In genomic region chr4:41149568-41149967, GRCh38 we compare ENCODE assay signal across 7 cellular contexts.
DNase-seq lines count a peak whose midpoint lies in the region; ATAC-seq and TF ChIP-seq lines count a peak whose summit lies in the region.
"Not testable (repeated sequence)": the region's sequence is repeated elsewhere in the genome, so short reads cannot be mapped to it uniquely, and the experiment has no call there.

No MANE protein-coding gene starts in this region.

- H3K27me3 ChIP-seq in RWPE2 (ENCODE audit: insufficient read depth, poor library complexity, severe bottlenecking); ascending aorta; left ventricle myocardium inferior (ENCODE audit: low read depth); tibial artery: not testable (repeated sequence)

- intact Hi-C loops in ascending aorta (cut with DNase I): loop anchor here (10.0 kb wide), 1 partner anchor 215 kb away; no protein-coding TSS in a partner anchor
- intact Hi-C loops in left ventricle myocardium inferior (cut with micrococcal nuclease); tibial artery (cut with DNase I; ENCODE audit: low total_unique reads): not testable (repeated sequence)

- H3K27ac ChIP-seq in RWPE2 (ENCODE audit: poor library complexity, severe bottlenecking) (peak overlapping the region; percentile 97), ascending aorta (peak overlapping the region; percentile 35 to 92), left ventricle myocardium inferior (replicated peaks) (peak overlapping the region; percentile 9), tibial artery (peak overlapping the region; percentile 40 to 77)

- not testable (repeated sequence) for TF ChIP-seq CTCF in RWPE2 (IDR thresholded peaks at IDR 0.05; ENCODE audit: poor library complexity, severe bottlenecking); ascending aorta (IDR thresholded peaks at IDR 0.05); chondrocyte (IDR thresholded peaks at IDR 0.05); left ventricle myocardium inferior (IDR thresholded peaks at IDR 0.05; ENCODE audit: borderline replicate concordance); tibial artery (IDR thresholded peaks at IDR 0.05)

- H3K9me3 ChIP-seq in RWPE2 (ENCODE audit: severe bottlenecking); ascending aorta; left ventricle myocardium inferior (replicated peaks); tibial artery: not testable (repeated sequence)

- H3K36me3 ChIP-seq in RWPE2 (ENCODE audit: low read depth); ascending aorta; left ventricle myocardium inferior; tibial artery: not testable (repeated sequence)

- H3K4me1 Mint-ChIP-seq in chondrocyte (ENCODE audit: low read depth): peaks cover 79% of the 10 kb centered on the region

- H3K9me3 Mint-ChIP-seq in chondrocyte (ENCODE audit: low read depth): not testable (repeated sequence)

- DNase-seq in ELR (ENCODE audit: low read depth): peak; percentile 30
- not testable (repeated sequence) for DNase-seq in RWPE2 (ENCODE audit: low spot score); ascending aorta (ENCODE audit: low spot score in 2 of 2); chondrocyte (ENCODE audit: low spot score); left ventricle myocardium inferior; tibial artery
- DNase-seq in stimulated activated CD8-positive, alpha-beta memory T cell treated with anti-CD3 and anti-CD28 coated beads, Interleukin-4, amount 100 ng/mL, for 48 hours: peak; percentile 24

- not testable (repeated sequence) for H3K36me3 Mint-ChIP-seq in chondrocyte (ENCODE audit: low read depth)

- H3K27me3 Mint-ChIP-seq in chondrocyte (ENCODE audit: low read depth): not testable (repeated sequence)

- H3K4me1 ChIP-seq in RWPE2 (ENCODE audit: insufficient read depth, poor library complexity, severe bottlenecking) (peaks cover 48% of the 10 kb centered on the region), ascending aorta (peaks cover 11 to 40% of the 10 kb centered on the region in 2 donors), left ventricle myocardium inferior (peaks cover 59% of the 10 kb centered on the region), tibial artery (peaks cover 11 to 79% (median 39%) of the 10 kb centered on the region in 4 donors)

- peak overlapping the region; percentile 80 for H3K27ac Mint-ChIP-seq in chondrocyte (ENCODE audit: unreplicated experiment)

- H3K4me3 ChIP-seq in RWPE2 (ENCODE audit: severe bottlenecking); ascending aorta; left ventricle myocardium inferior; tibial artery: not testable (repeated sequence)

- H3K4me3 Mint-ChIP-seq in chondrocyte (ENCODE audit: unreplicated experiment): not testable (repeated sequence)

- not testable (repeated sequence) for ATAC-seq in RWPE2 (ENCODE audit: low read depth)

Comparison
In these comparisons a context has a peak if more than half of its experiments do, and no peak if none do; other contexts are left out.
1. H3K27ac ChIP-seq: peak in every context shown above with its lines; median percentile 97 in RWPE2; 64 in ascending aorta; 58 in tibial artery; 9 in left ventricle myocardium inferior.